In the genomic region with DNA sequence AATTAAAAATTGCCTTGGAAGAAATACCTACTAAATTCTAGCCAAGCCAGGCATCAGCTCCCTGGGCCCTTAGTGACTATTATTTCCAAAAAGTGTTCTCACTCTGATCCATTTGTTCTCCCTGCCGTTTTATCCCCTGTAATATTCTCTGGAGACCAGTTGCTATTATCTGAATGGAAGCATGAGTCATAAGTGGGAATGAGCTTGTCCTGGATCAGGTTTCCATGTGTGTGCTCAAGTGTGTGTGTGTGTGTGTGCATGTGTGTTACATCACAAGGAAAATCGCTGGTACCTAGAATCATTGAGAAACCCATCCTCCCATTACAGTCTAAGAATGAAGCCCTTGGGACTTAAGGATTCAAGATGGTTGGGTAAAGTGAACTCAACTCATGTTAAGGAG, we compare ENCODE assay signal across 1 cellular context.
TF ChIP-seq lines count a peak whose summit lies in the region.

No MANE protein-coding gene starts in this region.

TF ChIP-seq in HepG2, 621 proteins besides CTCF, POLR2A, EP300 and RAD21 (continued from another document):
- TF ChIP-seq, protein P1, sequence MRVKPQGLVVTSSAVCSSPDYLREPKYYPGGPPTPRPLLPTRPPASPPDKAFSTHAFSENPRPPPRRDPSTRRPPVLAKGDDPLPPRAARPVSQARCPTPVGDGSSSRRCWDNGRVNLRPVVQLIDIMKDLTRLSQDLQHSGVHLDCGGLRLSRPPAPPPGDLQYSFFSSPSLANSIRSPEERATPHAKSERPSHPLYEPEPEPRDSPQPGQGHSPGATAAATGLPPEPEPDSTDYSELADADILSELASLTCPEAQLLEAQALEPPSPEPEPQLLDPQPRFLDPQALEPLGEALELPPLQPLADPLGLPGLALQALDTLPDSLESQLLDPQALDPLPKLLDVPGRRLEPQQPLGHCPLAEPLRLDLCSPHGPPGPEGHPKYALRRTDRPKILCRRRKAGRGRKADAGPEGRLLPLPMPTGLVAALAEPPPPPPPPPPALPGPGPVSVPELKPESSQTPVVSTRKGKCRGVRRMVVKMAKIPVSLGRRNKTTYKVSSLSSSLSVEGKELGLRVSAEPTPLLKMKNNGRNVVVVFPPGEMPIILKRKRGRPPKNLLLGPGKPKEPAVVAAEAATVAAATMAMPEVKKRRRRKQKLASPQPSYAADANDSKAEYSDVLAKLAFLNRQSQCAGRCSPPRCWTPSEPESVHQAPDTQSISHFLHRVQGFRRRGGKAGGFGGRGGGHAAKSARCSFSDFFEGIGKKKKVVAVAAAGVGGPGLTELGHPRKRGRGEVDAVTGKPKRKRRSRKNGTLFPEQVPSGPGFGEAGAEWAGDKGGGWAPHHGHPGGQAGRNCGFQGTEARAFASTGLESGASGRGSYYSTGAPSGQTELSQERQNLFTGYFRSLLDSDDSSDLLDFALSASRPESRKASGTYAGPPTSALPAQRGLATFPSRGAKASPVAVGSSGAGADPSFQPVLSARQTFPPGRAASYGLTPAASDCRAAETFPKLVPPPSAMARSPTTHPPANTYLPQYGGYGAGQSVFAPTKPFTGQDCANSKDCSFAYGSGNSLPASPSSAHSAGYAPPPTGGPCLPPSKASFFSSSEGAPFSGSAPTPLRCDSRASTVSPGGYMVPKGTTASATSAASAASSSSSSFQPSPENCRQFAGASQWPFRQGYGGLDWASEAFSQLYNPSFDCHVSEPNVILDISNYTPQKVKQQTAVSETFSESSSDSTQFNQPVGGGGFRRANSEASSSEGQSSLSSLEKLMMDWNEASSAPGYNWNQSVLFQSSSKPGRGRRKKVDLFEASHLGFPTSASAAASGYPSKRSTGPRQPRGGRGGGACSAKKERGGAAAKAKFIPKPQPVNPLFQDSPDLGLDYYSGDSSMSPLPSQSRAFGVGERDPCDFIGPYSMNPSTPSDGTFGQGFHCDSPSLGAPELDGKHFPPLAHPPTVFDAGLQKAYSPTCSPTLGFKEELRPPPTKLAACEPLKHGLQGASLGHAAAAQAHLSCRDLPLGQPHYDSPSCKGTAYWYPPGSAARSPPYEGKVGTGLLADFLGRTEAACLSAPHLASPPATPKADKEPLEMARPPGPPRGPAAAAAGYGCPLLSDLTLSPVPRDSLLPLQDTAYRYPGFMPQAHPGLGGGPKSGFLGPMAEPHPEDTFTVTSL (CRISPR knock-in tag; IDR thresholded peaks at IDR 0.05; ENCODE audit: borderline replicate concordance): no peak
- TF ChIP-seq ZBTB21 (CRISPR knock-in tag; IDR thresholded peaks at IDR 0.05) (no peak), FOSL2 (CRISPR knock-in tag; IDR thresholded peaks at IDR 0.05) (0 out of 2 replicates have a peak, but pooled peaks have one; percentile 24)
TF ChIP-seq in HepG2: peak in this region for 1.
